ENCODE assay signal across 25 cellular contexts in the genomic region with DNA sequence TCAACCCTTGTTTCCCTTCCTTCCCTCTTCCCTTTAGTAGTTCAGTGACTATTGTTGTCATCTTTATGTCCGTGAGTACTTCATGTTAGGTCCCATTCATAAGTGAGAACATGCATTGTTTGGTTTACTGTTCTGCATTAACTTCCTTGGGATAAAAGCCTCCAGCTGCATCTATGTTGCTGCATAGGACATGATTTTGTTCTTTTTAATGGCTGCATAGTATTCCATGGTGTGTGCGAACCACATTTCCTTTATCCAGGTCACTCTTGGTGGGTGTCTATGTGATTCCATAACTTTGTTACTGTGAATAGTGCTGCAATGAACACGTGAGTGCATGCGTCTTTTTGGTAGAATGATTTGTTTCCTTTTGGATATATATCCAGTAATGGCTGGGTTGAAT.
"Had no signal": no experiment of that assay in that cellular context is flagged by ENCODE, and none has a peak within 500 bp of the region (broad histone marks: within the 10 kb centered on the region; RNA-seq: fewer than 3 reads in every experiment).

No MANE protein-coding gene starts in this region.

- H3K27ac ChIP-seq: neural progenitor cell, ovary, parathyroid adenoma, psoas muscle, right lobe of liver, sigmoid colon, stomach, thoracic aorta, thyroid gland, tibial nerve, upper lobe of left lung, vagina had no signal

- FAIRE-seq: urothelium cell line had no signal

- ATAC-seq: natural killer cell; psoas muscle; right cardiac atrium; right lobe of liver; stimulated activated effector memory CD8-positive, alpha-beta T cell treated with anti-CD3 and anti-CD28 coated beads, Interleukin-12 subunit alpha, Interleukin-12 subunit beta, amount 100 ng/mL, for 72 hours; stimulated activated naive B cell treated with anti-CD40 and anti-IgM and Interleukin-4, amounts not matched to agents 10 μg/mL and 1 μg/mL and 100 μg/mL, for 72 hours had no signal

- H2AFZ ChIP-seq: neural progenitor cell, parathyroid adenoma had no signal

- H3K79me2 ChIP-seq: parathyroid adenoma had no signal

- DNase-seq: natural killer cell; occipital lobe; ovary; psoas muscle; right lobe of liver; sigmoid colon; small intestine; stimulated activated CD4-positive, alpha-beta T cell treated with anti-CD3 and anti-CD28 coated beads, Interleukin-15, amount 100 ng/mL, for 24 hours; stimulated activated CD4-positive, alpha-beta T cell treated with anti-CD3 and anti-CD28 coated beads, Interleukin-2, amount 100 ng/mL, for 24 hours; stimulated activated CD4-positive, alpha-beta T cell treated with anti-CD3 and anti-CD28 coated beads, Interleukin-2, amount 100 ng/mL, for 48 hours; stimulated activated CD4-positive, alpha-beta T cell treated with anti-CD3 and anti-CD28 coated beads, Interleukin-4, amount 100 ng/mL, for 24 hours; stimulated activated naive B cell treated with anti-CD40 and anti-IgM and Interleukin-4, amounts not matched to agents 10 μg/mL and 1 μg/mL and 100 μg/mL, for 72 hours; stimulated activated naive CD4-positive, alpha-beta T cell treated with Interleukin-2 at 50 U/mL for 16 hours; stomach; thyroid gland; trophoblast cell; upper lobe of left lung had no signal

- H3K27me3 ChIP-seq: neural progenitor cell, ovary, right lobe of liver, sigmoid colon, stomach, thyroid gland, tibial nerve, upper lobe of left lung, vagina had no signal

- H3K9ac ChIP-seq: neural progenitor cell, parathyroid adenoma had no signal

- H3K4me2 ChIP-seq: neural progenitor cell had no signal

- H3K4me1 ChIP-seq: parathyroid adenoma, psoas muscle, right lobe of liver, sigmoid colon, stomach, thyroid gland, vagina had no signal

- H3K4me3 ChIP-seq: neural progenitor cell, ovary, psoas muscle, right lobe of liver, sigmoid colon, stomach, thoracic aorta, thyroid gland, tibial nerve, upper lobe of left lung, vagina had no signal

- H3K36me3 ChIP-seq: neural progenitor cell, ovary, right lobe of liver, sigmoid colon, stomach, thoracic aorta, thyroid gland, tibial nerve, upper lobe of left lung, vagina had no signal

- H3K9me3 ChIP-seq: ovary, psoas muscle, right lobe of liver, sigmoid colon, stomach, thoracic aorta, thyroid gland, tibial nerve, upper lobe of left lung, vagina had no signal
